ENCODE assay signal across 1 cellular context in the genomic region with DNA sequence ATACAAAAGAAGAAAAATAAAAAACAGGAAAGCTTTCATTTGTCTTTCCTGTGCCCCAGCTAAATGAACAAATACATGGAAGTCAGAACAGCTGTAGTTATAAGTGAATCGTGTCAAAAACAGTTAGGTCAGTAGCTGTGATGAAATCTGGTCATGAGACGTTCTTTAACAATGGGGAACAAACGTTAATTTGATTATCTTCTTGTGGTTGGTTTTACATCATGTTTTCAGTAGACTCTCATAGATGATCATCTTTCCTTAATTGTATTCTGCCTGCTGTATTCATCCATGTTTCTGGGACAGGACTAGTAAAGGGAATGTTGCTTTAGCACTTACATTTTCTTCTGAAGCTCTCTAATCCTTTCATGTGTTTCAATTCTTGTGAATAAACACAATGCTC.
TF ChIP-seq lines count a peak whose summit lies in the region.

No MANE protein-coding gene starts in this region.

TF ChIP-seq in endothelial cell of umbilical vein, 7 proteins besides CTCF, POLR2A, EP300 and RAD21:
- TF ChIP-seq JUN (IDR thresholded peaks at IDR 0.05; ENCODE audit: borderline replicate concordance, insufficient read depth, insufficient read length, low read depth) = no peak
- no peak for TF ChIP-seq POLR2AphosphoS5 (IDR thresholded peaks at IDR 0.05; ENCODE audit: insufficient read depth, low read depth, low read length)
- TF ChIP-seq, protein P1, sequence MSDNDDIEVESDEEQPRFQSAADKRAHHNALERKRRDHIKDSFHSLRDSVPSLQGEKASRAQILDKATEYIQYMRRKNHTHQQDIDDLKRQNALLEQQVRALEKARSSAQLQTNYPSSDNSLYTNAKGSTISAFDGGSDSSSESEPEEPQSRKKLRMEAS (IDR thresholded peaks at IDR 0.05; ENCODE audit: insufficient read depth, insufficient read length) = no peak
- no peak for TF ChIP-seq EZH2 (IDR thresholded peaks at IDR 0.05; ENCODE audit: borderline replicate concordance, low read depth, low read length, severe bottlenecking)
TF ChIP-seq in endothelial cell of umbilical vein: peak in this region for 0.
